In genomic region chr13:99909097-99909835, GRCh38 we compare ENCODE assay signal across 29 cellular contexts.
"Had no signal": no experiment of that assay in that cellular context is flagged by ENCODE, and none has a peak within 500 bp of the region (broad histone marks: within the 10 kb centered on the region; RNA-seq: fewer than 3 reads in every experiment).

No MANE protein-coding gene starts in this region.

- H3K27me3 ChIP-seq: body of pancreas had no signal

- H3K4me1 ChIP-seq: adrenal gland, esophagus muscularis mucosa, gastroesophageal sphincter had no signal

- H3K36me3 ChIP-seq: adrenal gland, esophagus muscularis mucosa, gastroesophageal sphincter, heart right ventricle had no signal

- H3K4me3 ChIP-seq: adrenal gland, body of pancreas, esophagus muscularis mucosa, gastroesophageal sphincter, heart right ventricle had no signal

- DNase-seq: activated CD4-positive, alpha-beta memory T cell treated with anti-CD3 and anti-CD28 coated beads for 36 hours; activated CD4-positive, alpha-beta T cell treated with anti-CD3 and anti-CD28 coated beads for 36 hours; activated CD4-positive, alpha-beta T cell treated with anti-CD3 and anti-CD28 coated beads, Interleukin-2, amount 10 ng/mL, durations not matched to agents 24 days and 14 days; activated CD4-positive, CD25-positive, alpha-beta regulatory T cell; activated CD4-positive, CD25-positive, alpha-beta regulatory T cell treated with anti-CD3 and anti-CD28 coated beads, Interleukin-2, amount 50 U/mL, for 72 hours; activated CD8-positive, alpha-beta memory T cell treated with anti-CD3 and anti-CD28 coated beads, Interleukin-2, amount 10 ng/mL, durations not matched to agents 7 days and 5 days; activated CD8-positive, alpha-beta memory T cell treated with anti-CD3 and anti-CD28 coated beads, Interleukin-2, amount 50 U/mL, for 4 hours; activated CD8-positive, alpha-beta T cell treated with anti-CD3 and anti-CD28 coated beads, Interleukin-2, amount 10 ng/mL, durations not matched to agents 7 days and 5 days; activated naive CD4-positive, alpha-beta T cell treated with anti-CD3 and anti-CD28 coated beads for 36 hours; activated naive CD8-positive, alpha-beta T cell treated with anti-CD3 and anti-CD28 coated beads for 36 hours; activated naive CD8-positive, alpha-beta T cell treated with anti-CD3 and anti-CD28 coated beads, Interleukin-2, amount 50 U/mL, for 24 hours; activated T-cell treated with anti-CD3 and anti-CD28 coated beads, Interleukin-2, amount 50 U/mL, for 1 hour; activated T-cell treated with anti-CD3 and anti-CD28 coated beads, Interleukin-2, amount 50 U/mL, for 48 hours; amygdala; aorta; cortex of kidney; dermis blood vessel endothelial cell; effector CD4-positive, alpha-beta T cell; effector memory CD8-positive, alpha-beta T cell; foreskin melanocyte; T-helper 1 cell; T-helper 17 cell; T1000 had no signal

- FAIRE-seq: colon had no signal

- ATAC-seq: activated CD4-positive, alpha-beta T cell treated with anti-CD3 and anti-CD28 coated beads for 36 hours; activated CD8-positive, alpha-beta memory T cell treated with anti-CD3 and anti-CD28 coated beads, Interleukin-2, amount 10 ng/mL, durations not matched to agents 7 days and 5 days; activated CD8-positive, alpha-beta T cell treated with anti-CD3 and anti-CD28 coated beads, Interleukin-2, amount 10 ng/mL, durations not matched to agents 7 days and 5 days; activated naive CD8-positive, alpha-beta T cell treated with anti-CD3 and anti-CD28 coated beads, Interleukin-2, amount 50 U/mL, for 24 hours; effector memory CD8-positive, alpha-beta T cell; gastroesophageal sphincter; T-helper 17 cell had no signal

- H3K27ac ChIP-seq: adrenal gland, esophagus muscularis mucosa, gastroesophageal sphincter, heart right ventricle had no signal

- H3K9me3 ChIP-seq: adrenal gland, body of pancreas, esophagus muscularis mucosa, gastroesophageal sphincter, heart right ventricle had no signal
